ENCODE assay signal across 17 cellular contexts in genomic region chr2:1837022-1837421, GRCh38.
A peak's percentile ranks its signal among the peaks of the same experiment; 100 is the strongest.
DNase-seq lines count a peak whose midpoint lies in the region; ATAC-seq and TF ChIP-seq lines count a peak whose summit lies in the region.
"Had no signal": no experiment of that assay in that cellular context is flagged by ENCODE, and none has a peak within 500 bp of the region (broad histone marks: within the 10 kb centered on the region; RNA-seq: fewer than 3 reads in every experiment).

No MANE protein-coding gene starts in this region.

- H3K4me2 ChIP-seq in neural progenitor cell, result peak overlapping the region; percentile 68

- H3K9ac ChIP-seq in neural progenitor cell, result no peak overlapping the region
- H3K9ac ChIP-seq: parathyroid adenoma had no signal

- no peaks in the 10 kb centered on the region for H3K27me3 ChIP-seq in ascending aorta
- no peaks in the 10 kb centered on the region for H3K27me3 ChIP-seq in neural progenitor cell
- H3K27me3 ChIP-seq: dorsolateral prefrontal cortex, transverse colon had no signal

- H4K20me1 ChIP-seq in neural progenitor cell (ENCODE audit: low read depth), result no peaks in the 10 kb centered on the region

- H3K36me3 ChIP-seq in ascending aorta (no peaks in the 10 kb centered on the region), neural progenitor cell (no peaks in the 10 kb centered on the region)
- H3K36me3 ChIP-seq: HAP-1, transverse colon had no signal

- H3K4me1 ChIP-seq in ascending aorta (peaks cover 4 to 30% of the 10 kb centered on the region in 2 donors), neural progenitor cell (peaks cover 18% of the 10 kb centered on the region)
- H3K4me1 ChIP-seq: HAP-1, parathyroid adenoma had no signal

- peaks cover 3% of the 10 kb centered on the region for H3K9me3 Mint-ChIP-seq in neural progenitor cell
- H3K9me3 Mint-ChIP-seq: activated CD4-positive, alpha-beta T cell treated with anti-CD3 and anti-CD28 coated beads, Interleukin-2, amount 10 ng/mL, durations not matched to agents 24 days and 14 days; activated naive CD4-positive, alpha-beta T cell treated with anti-CD3 and anti-CD28 coated beads for 36 hours had no signal

- H3K9me3 ChIP-seq in ascending aorta, result no peaks in the 10 kb centered on the region
- no peaks in the 10 kb centered on the region for H3K9me3 ChIP-seq in neural progenitor cell (ENCODE audit: low read depth)
- H3K9me3 ChIP-seq: HAP-1, transverse colon had no signal

- no peaks in the 10 kb centered on the region for H3K36me3 Mint-ChIP-seq in neural progenitor cell

- H3K79me2 ChIP-seq in neural progenitor cell (ENCODE audit: low read depth), result no peaks in the 10 kb centered on the region
- H3K79me2 ChIP-seq: parathyroid adenoma had no signal

- TF ChIP-seq CTCF in ascending aorta (IDR thresholded peaks at IDR 0.05) (no peak), neural progenitor cell (IDR thresholded peaks at IDR 0.05) (no peak)

- ATAC-seq in GM21717 (IDR thresholded peaks at IDR 0.05; ENCODE audit: unreplicated experiment), result no peak
- ATAC-seq in GM21423 (IDR thresholded peaks at IDR 0.05; ENCODE audit: unreplicated experiment), result no peak
- ATAC-seq in HG03196 (IDR thresholded peaks at IDR 0.05; ENCODE audit: unreplicated experiment), result no peak
- ATAC-seq in HG03520 (IDR thresholded peaks at IDR 0.05; ENCODE audit: unreplicated experiment), result no peak

- H3F3A ChIP-seq in neural progenitor cell (ENCODE audit: low read depth), result peaks cover 17% of the 10 kb centered on the region

- no peak overlapping the region for H3K4me3 ChIP-seq in ascending aorta
- H3K4me3 ChIP-seq in neural progenitor cell, result peak overlapping the region; percentile 7
- H3K4me3 ChIP-seq: dorsolateral prefrontal cortex, HAP-1, transverse colon had no signal

- H3K27ac Mint-ChIP-seq in neural progenitor cell, result peak overlapping the region; percentile 53
- H3K27ac Mint-ChIP-seq: activated CD4-positive, alpha-beta T cell treated with anti-CD3 and anti-CD28 coated beads, Interleukin-2, amount 10 ng/mL, durations not matched to agents 24 days and 14 days; activated naive CD4-positive, alpha-beta T cell treated with anti-CD3 and anti-CD28 coated beads for 36 hours had no signal

- H2AFZ ChIP-seq in neural progenitor cell (replicated peaks), result no peak overlapping the region
- H2AFZ ChIP-seq: parathyroid adenoma had no signal

- H3K27me3 Mint-ChIP-seq in neural progenitor cell (ENCODE audit: insufficient read depth, low read depth), result peaks cover 10% of the 10 kb centered on the region
- H3K27me3 Mint-ChIP-seq: activated CD4-positive, alpha-beta T cell treated with anti-CD3 and anti-CD28 coated beads, Interleukin-2, amount 10 ng/mL, durations not matched to agents 24 days and 14 days; brain had no signal

- H3K27ac ChIP-seq in ascending aorta (peak overlapping the region; percentile 39 to 73), neural progenitor cell (peak overlapping the region; percentile 30)
- H3K27ac ChIP-seq: parathyroid adenoma, transverse colon had no signal

- no peak overlapping the region for H3K4me3 Mint-ChIP-seq in neural progenitor cell
- H3K4me3 Mint-ChIP-seq: activated CD4-positive, alpha-beta T cell treated with anti-CD3 and anti-CD28 coated beads, Interleukin-2, amount 10 ng/mL, durations not matched to agents 24 days and 14 days; activated naive CD4-positive, alpha-beta T cell treated with anti-CD3 and anti-CD28 coated beads for 36 hours had no signal

- intact Hi-C loops in ascending aorta (cut with DNase I), result loop anchor here (10.0 kb wide), 1 partner anchor 1548 kb away; no protein-coding TSS in a partner anchor

- DNase-seq in DMS153 treated with DMSO at 0.1 percent for 48 hours (lab: John Stamatoyannopoulos, UW; ENCODE audit: unreplicated experiment) (peak; percentile 51), NCI-H1417 treated with DMSO at 0.1 percent for 48 hours (lab: John Stamatoyannopoulos, UW) (peak; percentile 47), ascending aorta (ENCODE audit: low spot score in 2 of 2) (no peak), neural progenitor cell (ENCODE audit: low spot score) (peak; percentile 82)
- DNase-seq: activated CD4-positive, alpha-beta T cell treated with anti-CD3 and anti-CD28 coated beads, Interleukin-2, amount 10 ng/mL, durations not matched to agents 24 days and 14 days; activated naive CD4-positive, alpha-beta T cell treated with anti-CD3 and anti-CD28 coated beads for 36 hours; DMS 273 treated with DMSO at 0.1 percent for 48 hours; small intestine; transverse colon had no signal

- H3K4me1 Mint-ChIP-seq in neural progenitor cell, result peaks cover 22% of the 10 kb centered on the region
- H3K4me1 Mint-ChIP-seq: activated CD4-positive, alpha-beta T cell treated with anti-CD3 and anti-CD28 coated beads, Interleukin-2, amount 10 ng/mL, durations not matched to agents 24 days and 14 days had no signal

Comparison
In these comparisons a context has a peak if more than half of its experiments do, and no peak if none do; other contexts are left out.
1. DNase-seq: peak in DMS153 treated with DMSO at 0.1 percent for 48 hours (single experiment), NCI-H1417 treated with DMSO at 0.1 percent for 48 hours (single experiment) and neural progenitor cell (single experiment); none in ascending aorta (0 of 2).